ENCODE assay signal across 12 cellular contexts in genomic region chr7:101859411-101860106, GRCh38. TPM values are rescaled to one million over a fixed set of nuclear protein-coding genes. Genes with fewer than 3 reads are reported as not detected.
A peak's percentile ranks its signal among the peaks of the same experiment; 100 is the strongest.
DNase-seq lines count a peak whose midpoint lies in the region; ATAC-seq and TF ChIP-seq lines count a peak whose summit lies in the region.
"Had no signal": no experiment of that assay in that cellular context is flagged by ENCODE, and none has a peak within 500 bp of the region (broad histone marks: within the 10 kb centered on the region; RNA-seq: fewer than 3 reads in every experiment).

No MANE protein-coding gene starts in this region.

- TF ChIP-seq POLR2A in stomach (IDR thresholded peaks at IDR 0.05), result no peak

- H3K79me2 ChIP-seq in GM23338 (replicated peaks; ENCODE audit: insufficient read depth), result peaks cover 97% of the 10 kb centered on the region

- intact Hi-C loops in ascending aorta (cut with DNase I), result loop anchor here (5.0 kb wide), 1 partner anchor 63 kb away; no protein-coding TSS in a partner anchor
- intact Hi-C loops in stomach (cut with DNase I; ENCODE audit: low total_unique reads), result no loop called here

- peak overlapping the region; percentile 87 for H3K27ac Mint-ChIP-seq in GM23338

- DNase-seq in GM23338 (ENCODE audit: low spot score) (no peak), ascending aorta (ENCODE audit: low spot score in 2 of 2) (no peak), right atrium auricular region (ENCODE audit: low spot score) (no peak), stomach (no peak), brain microvascular endothelial cell (no peak), amniotic stem cell (lab: John Stamatoyannopoulos, UW) (no peak)
- DNase-seq: activated gamma-delta T cell, colonic mucosa, DMS79, NCI-H2081 had no signal

- H3K27ac ChIP-seq in GM23338 (ENCODE audit: low read depth), result peak overlapping the region; percentile 98
- peak overlapping the region; percentile 87 to 90 for H3K27ac ChIP-seq in ascending aorta
- peak overlapping the region; percentile 91 to 93 for H3K27ac ChIP-seq in right atrium auricular region
- H3K27ac ChIP-seq in stomach, result peak overlapping the region in 4 of 5 donors; percentile 69 to 95 (median 89)
- H3K27ac ChIP-seq in brain microvascular endothelial cell, result no peak overlapping the region
- H3K27ac ChIP-seq: colonic mucosa had no signal

- H3K4me1 Mint-ChIP-seq in GM23338, result peaks cover 83% of the 10 kb centered on the region

- no peaks in the 10 kb centered on the region for H3K27me3 ChIP-seq in GM23338 (ENCODE audit: insufficient read depth)
- no peaks in the 10 kb centered on the region for H3K27me3 ChIP-seq in ascending aorta
- no peaks in the 10 kb centered on the region for H3K27me3 ChIP-seq in right atrium auricular region
- H3K27me3 ChIP-seq in stomach, result no peaks in the 10 kb centered on the region
- no peaks in the 10 kb centered on the region for H3K27me3 ChIP-seq in brain microvascular endothelial cell (replicated peaks)
- H3K27me3 ChIP-seq: colonic mucosa had no signal

- TF ChIP-seq EP300 in stomach (IDR thresholded peaks at IDR 0.05), result no peak

- H3F3A ChIP-seq in GM23338 (replicated peaks; ENCODE audit: low read depth), result peaks cover 14% of the 10 kb centered on the region; the same call in 1 of the 2 replicates

- peak overlapping the region; percentile 81; the same call in 1 of the 2 replicates for H3K4me2 ChIP-seq in GM23338

- TF ChIP-seq CTCF in GM23338 (conservative IDR thresholded peaks at IDR 0.05; ENCODE audit: low read depth in 2 of 2) (no peak), ascending aorta (IDR thresholded peaks at IDR 0.05) (no peak), right atrium auricular region (IDR thresholded peaks at IDR 0.05) (no peak), stomach (IDR thresholded peaks at IDR 0.05) (no peak), brain microvascular endothelial cell (IDR thresholded peaks at IDR 0.05; ENCODE audit: low read depth, low read length, missing control alignments) (no peak)

- peaks cover 17% of the 10 kb centered on the region for H3K27me3 Mint-ChIP-seq in GM23338 (ENCODE audit: insufficient read depth, low read depth, poor library complexity)

- H3K36me3 Mint-ChIP-seq in GM23338 (ENCODE audit: low read depth), result peaks cover 2% of the 10 kb centered on the region; the same call in 1 of the 3 replicates

- peaks cover 84% of the 10 kb centered on the region for H3K4me1 ChIP-seq in GM23338 (ENCODE audit: insufficient read depth)
- H3K4me1 ChIP-seq in ascending aorta, result peaks cover 7 to 29% of the 10 kb centered on the region in 2 donors
- H3K4me1 ChIP-seq in right atrium auricular region, result peaks cover 0 to 78% of the 10 kb centered on the region in 2 donors
- peaks cover 33 to 75% (median 61%) of the 10 kb centered on the region in 4 donors for H3K4me1 ChIP-seq in stomach

- H3K36me3 ChIP-seq in GM23338 (ENCODE audit: insufficient read depth) (no peaks in the 10 kb centered on the region), ascending aorta (no peaks in the 10 kb centered on the region), right atrium auricular region (no peaks in the 10 kb centered on the region), stomach (no peaks in the 10 kb centered on the region), brain microvascular endothelial cell (replicated peaks) (no peaks in the 10 kb centered on the region)
- H3K36me3 ChIP-seq: colonic mucosa had no signal

- ATAC-seq in GM23338, result no peak
- no peak for ATAC-seq in GM21367 (IDR thresholded peaks at IDR 0.05; ENCODE audit: unreplicated experiment)
- ATAC-seq in HG02884 (IDR thresholded peaks at IDR 0.05; ENCODE audit: unreplicated experiment), result no peak

- no peak overlapping the region for H3K4me3 ChIP-seq in GM23338
- peak overlapping the region in 1 of 2 donors; percentile 30 for H3K4me3 ChIP-seq in ascending aorta
- H3K4me3 ChIP-seq in right atrium auricular region, result no peak overlapping the region
- no peak overlapping the region for H3K4me3 ChIP-seq in stomach
- no peak overlapping the region for H3K4me3 ChIP-seq in brain microvascular endothelial cell (ENCODE audit: low read depth, low read length)
- H3K4me3 ChIP-seq: colonic mucosa had no signal

- WGBS in stomach, 5 donors, result 18 to 41% (median 29%) methylated on average over 5 of the region's 5 CpGs

- peaks cover 26% of the 10 kb centered on the region for H4K20me1 ChIP-seq in GM23338 (replicated peaks; ENCODE audit: insufficient read depth)

- H3K9me3 ChIP-seq in ascending aorta (no peaks in the 10 kb centered on the region), right atrium auricular region (no peaks in the 10 kb centered on the region), stomach (no peaks in the 10 kb centered on the region)
- H3K9me3 ChIP-seq: colonic mucosa had no signal

- H2AFZ ChIP-seq in GM23338, result no peak overlapping the region

- peak overlapping the region; percentile 17; the same call in 1 of the 3 replicates for H3K4me3 Mint-ChIP-seq in GM23338

- no peaks in the 10 kb centered on the region for H3K9me3 Mint-ChIP-seq in GM23338

- H3K9me2 ChIP-seq in GM23338 (ENCODE audit: insufficient read depth), result no peaks in the 10 kb centered on the region

- in situ Hi-C loops in brain microvascular endothelial cell (cut with HindIII; ENCODE audit: low pct_ligation_motif_present, low sequenced_read_pairs), result no loop called here

TF ChIP-seq in GM23338, 12 proteins besides CTCF, POLR2A, EP300 and RAD21 (continues in another document):
- TF ChIP-seq NANOG (IDR thresholded peaks at IDR 0.05; ENCODE audit: borderline replicate concordance), result no peak
- no peak for TF ChIP-seq STAT1 (IDR thresholded peaks at IDR 0.05; ENCODE audit: unreplicated experiment)
- no peak for TF ChIP-seq ZNF114 (CRISPR knock-in tag; IDR thresholded peaks at IDR 0.05)
- no peak for TF ChIP-seq ETS1 (IDR thresholded peaks at IDR 0.05)
- no peak for TF ChIP-seq ZNF331 (CRISPR knock-in tag; IDR thresholded peaks at IDR 0.05; ENCODE audit: low read depth)
- TF ChIP-seq EZH2 (IDR thresholded peaks at IDR 0.05; ENCODE audit: low read depth, unreplicated experiment), result no peak

RNA-seq across cellular contexts. Expression of gene CUX1, which starts 42.1 kb away (rescaled TPM):
- 41.4 and 64.0 TPM in 2 replicates for total RNA-seq in GM23338 (2014; rRNA removed; shearing (Covaris generic))
- 40.1 and 49.9 TPM in 2 replicates for polyA plus RNA-seq in GM23338 (2016; fragmentation: Nextera tagmentation; extraction: Ambion mirVana)
- total RNA-seq in ascending aorta, result 101 TPM
- total RNA-seq in right atrium auricular region, result 10 to 100 TPM; 71.1 to 94.4 TPM
- 100 to 1,000 TPM in 2 of 5 donors, 10 to 100 TPM in 3; 44.3 to 201 (median 70.1) TPM for total RNA-seq in stomach
- 10 to 100 TPM; 24.7 to 39.6 (median 33.8) TPM for polyA plus RNA-seq in stomach
